Comparison of ENCODE assay signal across 7 cellular contexts in genomic region chr9:69439654-69440053, GRCh38.
DNase-seq lines count a peak whose midpoint lies in the region; ATAC-seq lines count a peak whose summit lies in the region.
"Not testable (repeated sequence)": the region's sequence is repeated elsewhere in the genome, so short reads cannot be mapped to it uniquely, and the experiment has no call there.

No MANE protein-coding gene starts in this region.

- H3K27ac ChIP-seq in CD4-positive, alpha-beta memory T cell (ENCODE audit: low read depth, low read length); naive thymus-derived CD4-positive, alpha-beta T cell (ENCODE audit: low read depth, low read length): not testable (repeated sequence)

- intact Hi-C loops in CD4-positive, alpha-beta memory T cell (cut with micrococcal nuclease); activated CD4-positive, alpha-beta T cell treated with anti-CD3 and anti-CD28 coated beads, Interleukin-2, amount 10 ng/mL, durations not matched to agents 24 days and 14 days (cut with micrococcal nuclease); naive thymus-derived CD4-positive, alpha-beta T cell (cut with micrococcal nuclease): not testable (repeated sequence)

- H3K27me3 Mint-ChIP-seq in CD4-positive, alpha-beta memory T cell; T-cell; T-helper 17 cell; activated CD4-positive, alpha-beta T cell treated with anti-CD3 and anti-CD28 coated beads, Interleukin-2, amount 10 ng/mL, durations not matched to agents 24 days and 14 days; activated T-cell treated with anti-CD3 and anti-CD28 coated beads, Interleukin-2, amount 50 U/mL, for 4 hours (ENCODE audit: low read depth); activated T-helper 17 cell treated with anti-CD3 and anti-CD28 coated beads, Interleukin-2, amount 50 U/mL, for 72 hours; naive thymus-derived CD4-positive, alpha-beta T cell: not testable (repeated sequence)

- not testable (repeated sequence) for H3K9me3 Mint-ChIP-seq in CD4-positive, alpha-beta memory T cell; T-cell; activated CD4-positive, alpha-beta T cell treated with anti-CD3 and anti-CD28 coated beads, Interleukin-2, amount 10 ng/mL, durations not matched to agents 24 days and 14 days; activated T-cell treated with anti-CD3 and anti-CD28 coated beads, Interleukin-2, amount 50 U/mL, for 4 hours; activated T-helper 17 cell treated with anti-CD3 and anti-CD28 coated beads, Interleukin-2, amount 50 U/mL, for 72 hours; naive thymus-derived CD4-positive, alpha-beta T cell

- not testable (repeated sequence) for ATAC-seq in T-cell (replicated peaks in 1 of 4); T-helper 17 cell; activated T-cell treated with anti-CD3 and anti-CD28 coated beads, Interleukin-2, amount 50 U/mL, for 4 hours; activated T-helper 17 cell treated with anti-CD3 and anti-CD28 coated beads, Interleukin-2, amount 50 U/mL, for 72 hours (replicated peaks); naive thymus-derived CD4-positive, alpha-beta T cell

- H3K4me1 ChIP-seq in CD4-positive, alpha-beta memory T cell (ENCODE audit: insufficient read depth, low read length); naive thymus-derived CD4-positive, alpha-beta T cell (ENCODE audit: control insufficient read depth in 2 of 2, insufficient read depth in 2 of 2, low read length in 2 of 2): not testable (repeated sequence)

- not testable (repeated sequence) for H3K27me3 ChIP-seq in CD4-positive, alpha-beta memory T cell (ENCODE audit: insufficient read depth, low read length); naive thymus-derived CD4-positive, alpha-beta T cell (ENCODE audit: control insufficient read depth in 2 of 2, insufficient read depth in 2 of 2, low read length in 2 of 2)

- peak in 2 of 5 donors; percentile 5 to 25 for DNase-seq in CD4-positive, alpha-beta memory T cell
- DNase-seq in T-cell, result peak in 1 of 34 experiments; percentile 3
- DNase-seq in T-helper 17 cell; activated T-cell treated with anti-CD3 and anti-CD28 coated beads, Interleukin-2, amount 50 U/mL, for 4 hours: not testable (repeated sequence)
- DNase-seq in activated CD4-positive, alpha-beta T cell treated with anti-CD3 and anti-CD28 coated beads, Interleukin-2, amount 10 ng/mL, durations not matched to agents 24 days and 14 days, result peak; percentile 62
- DNase-seq in naive thymus-derived CD4-positive, alpha-beta T cell, result peak in 3 of 9 donors; percentile 15 to 41 (median 26)

- POLR2A ChIA-PET in CD4-positive, alpha-beta memory T cell (lab: Charles Lee; ENCODE audit: partially characterized antibody); T-cell (lab: Charles Lee); naive thymus-derived CD4-positive, alpha-beta T cell (lab: Charles Lee): not testable (repeated sequence)

- H3K27ac Mint-ChIP-seq in CD4-positive, alpha-beta memory T cell, result peak overlapping the region in 1 of 7 donors; percentile 84
- peak overlapping the region; percentile 49 to 83 for H3K27ac Mint-ChIP-seq in T-cell
- peak overlapping the region; percentile 10 for H3K27ac Mint-ChIP-seq in T-helper 17 cell
- H3K27ac Mint-ChIP-seq in activated CD4-positive, alpha-beta T cell treated with anti-CD3 and anti-CD28 coated beads, Interleukin-2, amount 10 ng/mL, durations not matched to agents 24 days and 14 days, result peak overlapping the region; percentile 60
- H3K27ac Mint-ChIP-seq in activated T-helper 17 cell treated with anti-CD3 and anti-CD28 coated beads, Interleukin-2, amount 50 U/mL, for 72 hours, result not testable (repeated sequence)
- peak overlapping the region in 6 of 9 donors; percentile 8 to 73 (median 70) for H3K27ac Mint-ChIP-seq in naive thymus-derived CD4-positive, alpha-beta T cell

- CTCF ChIA-PET in CD4-positive, alpha-beta memory T cell (lab: Charles Lee; ENCODE audit: partially characterized antibody), result interaction anchor here (1.3 kb wide), 1 partner anchor 17 kb away, joined by 3 read pairs; no protein-coding TSS in a partner anchor
- CTCF ChIA-PET in T-cell (lab: Charles Lee); naive thymus-derived CD4-positive, alpha-beta T cell (lab: Charles Lee): not testable (repeated sequence)

- not testable (repeated sequence) for H3K9me3 ChIP-seq in CD4-positive, alpha-beta memory T cell (ENCODE audit: control insufficient read depth in 1 of 2, low read length in 2 of 2); T-helper 17 cell (ENCODE audit: control insufficient read depth, low read length, poor library complexity, severe bottlenecking); naive thymus-derived CD4-positive, alpha-beta T cell (ENCODE audit: control insufficient read depth in 2 of 3, low read length in 3 of 3)

- not testable (repeated sequence) for H3K4me3 ChIP-seq in CD4-positive, alpha-beta memory T cell (ENCODE audit: low read length in 2 of 2); naive thymus-derived CD4-positive, alpha-beta T cell (ENCODE audit: low read length)

- not testable (repeated sequence) for H3K36me3 ChIP-seq in CD4-positive, alpha-beta memory T cell (ENCODE audit: insufficient read depth, low read length); naive thymus-derived CD4-positive, alpha-beta T cell (ENCODE audit: control insufficient read depth in 2 of 3, insufficient read depth in 3 of 3, low read length in 3 of 3)

- peaks cover 0 to 16% (median 2%) of the 10 kb centered on the region in 4 donors for H3K4me1 Mint-ChIP-seq in CD4-positive, alpha-beta memory T cell
- H3K4me1 Mint-ChIP-seq in T-cell (peaks cover 16 to 23% (median 16%) of the 10 kb centered on the region in 3 donors), T-helper 17 cell (peaks cover 17% of the 10 kb centered on the region)
- H3K4me1 Mint-ChIP-seq in activated CD4-positive, alpha-beta T cell treated with anti-CD3 and anti-CD28 coated beads, Interleukin-2, amount 10 ng/mL, durations not matched to agents 24 days and 14 days, result peaks cover 11% of the 10 kb centered on the region
- H3K4me1 Mint-ChIP-seq in activated T-cell treated with anti-CD3 and anti-CD28 coated beads, Interleukin-2, amount 50 U/mL, for 4 hours (ENCODE audit: low read depth), result peaks cover 17% of the 10 kb centered on the region
- H3K4me1 Mint-ChIP-seq in activated T-helper 17 cell treated with anti-CD3 and anti-CD28 coated beads, Interleukin-2, amount 50 U/mL, for 72 hours, result not testable (repeated sequence)
- peaks cover 5 to 24% (median 23%) of the 10 kb centered on the region in 7 donors for H3K4me1 Mint-ChIP-seq in naive thymus-derived CD4-positive, alpha-beta T cell

- peak overlapping the region in 5 of 8 donors; percentile 49 to 72 (median 58) for H3K4me3 Mint-ChIP-seq in CD4-positive, alpha-beta memory T cell
- peak overlapping the region; percentile 53 to 64 (median 63) for H3K4me3 Mint-ChIP-seq in T-cell
- peak overlapping the region; percentile 62 for H3K4me3 Mint-ChIP-seq in T-helper 17 cell
- H3K4me3 Mint-ChIP-seq in activated CD4-positive, alpha-beta T cell treated with anti-CD3 and anti-CD28 coated beads, Interleukin-2, amount 10 ng/mL, durations not matched to agents 24 days and 14 days, result peak overlapping the region; percentile 65
- H3K4me3 Mint-ChIP-seq in activated T-cell treated with anti-CD3 and anti-CD28 coated beads, Interleukin-2, amount 50 U/mL, for 4 hours, result peak overlapping the region; percentile 43
- H3K4me3 Mint-ChIP-seq in activated T-helper 17 cell treated with anti-CD3 and anti-CD28 coated beads, Interleukin-2, amount 50 U/mL, for 72 hours, result peak overlapping the region; percentile 51
- peak overlapping the region in 7 of 10 donors; percentile 2 to 75 (median 68) for H3K4me3 Mint-ChIP-seq in naive thymus-derived CD4-positive, alpha-beta T cell

- H3K36me3 Mint-ChIP-seq in CD4-positive, alpha-beta memory T cell; T-cell; T-helper 17 cell (ENCODE audit: low read depth); activated CD4-positive, alpha-beta T cell treated with anti-CD3 and anti-CD28 coated beads, Interleukin-2, amount 10 ng/mL, durations not matched to agents 24 days and 14 days (ENCODE audit: low read depth); activated T-cell treated with anti-CD3 and anti-CD28 coated beads, Interleukin-2, amount 50 U/mL, for 4 hours (ENCODE audit: insufficient read depth); activated T-helper 17 cell treated with anti-CD3 and anti-CD28 coated beads, Interleukin-2, amount 50 U/mL, for 72 hours (ENCODE audit: low read depth); naive thymus-derived CD4-positive, alpha-beta T cell: not testable (repeated sequence)
